Comparison of ENCODE assay signal across 8 cellular contexts in the genomic region with DNA sequence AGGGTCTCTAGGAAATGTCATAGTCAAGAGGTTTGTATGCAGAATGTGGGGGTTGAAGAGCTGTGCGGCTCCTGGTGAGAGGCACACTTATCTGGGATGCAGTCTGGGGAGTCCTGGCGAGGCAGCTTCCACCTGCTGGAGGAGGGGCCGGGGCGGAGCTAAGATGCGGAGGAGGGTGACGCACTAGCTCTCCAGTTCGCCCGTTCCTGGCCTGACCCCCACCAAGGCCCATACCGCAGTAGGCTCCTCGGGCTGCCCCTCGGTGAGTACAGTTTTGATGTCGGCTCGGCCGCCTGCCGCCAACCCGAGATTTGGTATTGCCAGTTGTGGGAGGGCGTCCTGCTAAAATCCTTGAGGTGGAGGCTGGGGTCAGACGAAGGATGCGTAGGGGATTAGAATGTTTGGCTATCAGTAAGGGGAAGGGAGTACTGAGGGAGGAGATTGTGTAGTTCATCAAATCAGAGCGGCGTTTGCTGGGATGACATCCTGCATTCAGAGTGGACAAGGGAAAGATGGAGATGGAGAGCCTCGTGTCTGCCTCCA. TPM values are rescaled to one million over a fixed set of nuclear protein-coding genes. Genes with fewer than 3 reads are reported as not detected.
DNase-seq lines count a peak whose midpoint lies in the region; ATAC-seq, FAIRE-seq and TF ChIP-seq lines count a peak whose summit lies in the region.

A gene with protein sequence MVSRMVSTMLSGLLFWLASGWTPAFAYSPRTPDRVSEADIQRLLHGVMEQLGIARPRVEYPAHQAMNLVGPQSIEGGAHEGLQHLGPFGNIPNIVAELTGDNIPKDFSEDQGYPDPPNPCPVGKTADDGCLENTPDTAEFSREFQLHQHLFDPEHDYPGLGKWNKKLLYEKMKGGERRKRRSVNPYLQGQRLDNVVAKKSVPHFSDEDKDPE (plus strand): TSS at position 194 of the 543 bp plus-strand sequence. CDS start 1,883 bp downstream, outside the sequence.

- H4K91ac ChIP-seq in H9 (ENCODE audit: insufficient read length, low read depth, low read length): no peak within 1 kb of the TSS

- H3K79me2 ChIP-seq in H9 (ENCODE audit: insufficient read depth, low read length) (no peaks in the 10 kb centered on the region), fibroblast of lung (ENCODE audit: control insufficient read depth, insufficient read depth, low read length) (no peaks in the 10 kb centered on the region)

- no peak within 1 kb of the TSS for H2AK5ac ChIP-seq in H9 (ENCODE audit: insufficient read length, low read length)

- H3K9me3 ChIP-seq in H9 (ENCODE audit: control insufficient read depth, low read depth, low read length): no peaks in the 10 kb centered on the region
- H3K9me3 ChIP-seq in NT2/D1 (ENCODE audit: insufficient read depth, low read length): no peaks in the 10 kb centered on the region
- no peaks in the 10 kb centered on the region for H3K9me3 ChIP-seq in fibroblast of lung (ENCODE audit: control insufficient read depth, insufficient read depth, low read depth, low read length)

- no peak within 1 kb of the TSS for H3K56ac ChIP-seq in H9 (ENCODE audit: insufficient read length, low read depth, low read length)

- no peak within 1 kb of the TSS for H2AFZ ChIP-seq in H9 (ENCODE audit: low read length)
- H2AFZ ChIP-seq in fibroblast of lung (ENCODE audit: low read length): peak within 1 kb of the TSS; percentile 89

- no peaks in the 10 kb centered on the region for H3K23me2 ChIP-seq in H9 (ENCODE audit: insufficient read length, low read depth, low read length, poor library complexity, severe bottlenecking)

- H2BK15ac ChIP-seq in H9 (ENCODE audit: low read depth, low read length): no peak within 1 kb of the TSS

- H3K14ac ChIP-seq in H9 (ENCODE audit: insufficient read depth, low read length): peak within 1 kb of the TSS; percentile 93; the same call in 1 of the 2 replicates

- peak within 1 kb of the TSS; percentile 64 for H4K5ac ChIP-seq in H9 (ENCODE audit: insufficient read length, low read depth, low read length)

- H3K23ac ChIP-seq in H9 (ENCODE audit: insufficient read length, low read depth, low read length): no peak within 1 kb of the TSS

- peak within 1 kb of the TSS; percentile 83 for H3K18ac ChIP-seq in H9 (ENCODE audit: insufficient read length, low read depth, low read length)

- H4K20me1 ChIP-seq in H9 (ENCODE audit: control insufficient read depth, insufficient read depth, insufficient read length) (no peaks in the 10 kb centered on the region), fibroblast of lung (ENCODE audit: control insufficient read depth, extremely low read depth, insufficient read depth, low read length) (no peaks in the 10 kb centered on the region)

- H2BK120ac ChIP-seq in H9 (ENCODE audit: low read depth, low read length, poor library complexity, severe bottlenecking): no peak within 1 kb of the TSS

- peak within 1 kb of the TSS; percentile 95 to 99 (median 97) for H3K27ac Mint-ChIP-seq in H9

- no peaks in the 10 kb centered on the region; the same call in 1 of the 2 replicates for H3K27me3 Mint-ChIP-seq in H9 (ENCODE audit: low read depth)

- H3K4me3 ChIP-seq in NT2/D1 (ENCODE audit: insufficient read length, low read depth) (peak within 1 kb of the TSS; percentile 32), fibroblast of lung (replicated peaks in 1 of 4; ENCODE audit: control extremely low read depth in 1 of 4, insufficient read depth in 1 of 4, low read depth in 3 of 4, low read length in 4 of 4) (peak within 1 kb of the TSS; percentile 29 to 66 (median 42))

- H3K27me3 ChIP-seq in H9 (ENCODE audit: insufficient read depth, low read length): no peaks in the 10 kb centered on the region
- no peaks in the 10 kb centered on the region for H3K27me3 ChIP-seq in NT2/D1 (ENCODE audit: insufficient read depth, insufficient read length)
- H3K27me3 ChIP-seq in fibroblast of lung (ENCODE audit: control insufficient read depth, insufficient read depth, low read length): no peaks in the 10 kb centered on the region

- no peak within 1 kb of the TSS for H2BK12ac ChIP-seq in H9 (ENCODE audit: insufficient read length, low read depth, low read length)

- H3K4ac ChIP-seq in H9 (ENCODE audit: low read depth, low read length): no peak within 1 kb of the TSS

- H3T11ph ChIP-seq in H9 (ENCODE audit: low read length): no peak within 1 kb of the TSS

- H3K4me1 ChIP-seq in H9 (ENCODE audit: insufficient read depth, low read length) (peaks cover 4% of the 10 kb centered on the region; the same call in 1 of the 2 replicates), NT2/D1 (ENCODE audit: insufficient read depth, insufficient read length) (peaks cover 2% of the 10 kb centered on the region), fibroblast of lung (ENCODE audit: control insufficient read depth, extremely low read depth, insufficient read depth, low read length) (no peaks in the 10 kb centered on the region)

- peaks cover 8 to 33% (median 21%) of the 10 kb centered on the region in 3 experiments; a peak in 6 of 7 replicates for H3K36me3 Mint-ChIP-seq in H9 (ENCODE audit: insufficient read depth in 1 of 3, low read depth in 3 of 3)

- H3K4me2 ChIP-seq in H9 (ENCODE audit: insufficient read depth, insufficient read length, low read length) (peak within 1 kb of the TSS; percentile 90), fibroblast of lung (ENCODE audit: extremely low read depth, insufficient read depth, low read length) (peak within 1 kb of the TSS; percentile 69)

- no CpG with 5 or more reads among the region's 22 CpGs for WGBS in H9 (ENCODE audit: extremely low coverage, insufficient read length, low lambda C conversion rate)

- peak; percentile 94 for DNase-seq in H9
- peak; percentile 60 for DNase-seq in NT2/D1 (ENCODE audit: low read depth, low spot score)
- peak; percentile 48 to 63 for DNase-seq in fibroblast of lung (ENCODE audit: low read depth in 2 of 2)
- peak; percentile 60 to 97 (median 82) for DNase-seq in posterior cingulate gyrus
- no peak for DNase-seq in effector CD8-positive, alpha-beta T cell (lab: John Stamatoyannopoulos, UW)
- no peak for DNase-seq in SKM-1 (lab: John Stamatoyannopoulos, UW; ENCODE audit: unreplicated experiment)
- DNase-seq in GM19239 (ENCODE audit: insufficient read length, low spot score): no peak

- no peaks in the 10 kb centered on the region for H3K79me1 ChIP-seq in H9 (ENCODE audit: insufficient read depth, low read depth, low read length, poor library complexity, severe bottlenecking)

- peak within 1 kb of the TSS; percentile 81 to 89 for H3K4me3 Mint-ChIP-seq in H9

- H3K27ac ChIP-seq in H9 (ENCODE audit: insufficient read length, low read depth, low read length) (peak within 1 kb of the TSS; percentile 62), fibroblast of lung (ENCODE audit: insufficient read depth, low read length) (no peak within 1 kb of the TSS)

- TF ChIP-seq CTCF in H9 (conservative IDR thresholded peaks at IDR 0.05) (no peak), fibroblast of lung (conservative IDR thresholded peaks at IDR 0.05 in 1 of 2, IDR thresholded peaks at IDR 0.05 in 1 of 2; ENCODE audit: low read depth in 1 of 2, low read length in 2 of 2) (no peak)

- H2BK20ac ChIP-seq in H9 (ENCODE audit: low read depth, low read length, poor library complexity, severe bottlenecking): no peak within 1 kb of the TSS

- no peak within 1 kb of the TSS for H2BK5ac ChIP-seq in H9 (ENCODE audit: insufficient read length, low read length)

- H3K9me3 Mint-ChIP-seq in H9: no peaks in the 10 kb centered on the region

- no peak for FAIRE-seq in GM19239 (lab: Jason Lieb, UNC)

- peaks cover 21 to 22% of the 10 kb centered on the region in 2 experiments for H3K4me1 Mint-ChIP-seq in H9

- H3K9ac ChIP-seq in H9 (ENCODE audit: extremely low read depth, insufficient read length, low read length) (peak within 1 kb of the TSS; percentile 65), NT2/D1 (ENCODE audit: insufficient read length, low read depth) (peak within 1 kb of the TSS; percentile 71), fibroblast of lung (ENCODE audit: insufficient read depth, low read length) (no peak within 1 kb of the TSS)

- peaks cover 25% of the 10 kb centered on the region for H3K36me3 ChIP-seq in NT2/D1 (ENCODE audit: insufficient read depth, insufficient read length, low read length)
- H3K36me3 ChIP-seq in fibroblast of lung (ENCODE audit: control insufficient read depth, insufficient read depth, low read length): peaks cover 2% of the 10 kb centered on the region

- no peak for ATAC-seq in GM21737 (IDR thresholded peaks at IDR 0.05; ENCODE audit: unreplicated experiment)

- no peak within 1 kb of the TSS for H4K8ac ChIP-seq in H9 (replicated peaks; ENCODE audit: insufficient read length, low read depth, low read length)

- intact Hi-C loops in posterior cingulate gyrus (cut with DNase I): no loop called here

RNA-seq across cellular contexts. Expression of the gene that starts here (rescaled TPM):
- total RNA-seq in H9 (2021) (23.9 and 24.2 TPM in 2 replicates), fibroblast of lung (39.8 and 46.2 TPM in 2 replicates)
- 15.9 and 27.8 TPM in 2 replicates for polyA plus RNA-seq in fibroblast of lung
- 14.1 and 19.4 TPM in 2 replicates for polyA plus RNA-seq in fibroblast of lung (2012)
- 4.1 TPM in 1 of 2 replicates, not detected in the other for polyA minus RNA-seq in fibroblast of lung (ENCODE audit: low replicate concordance)

Comparison
In these comparisons a context has a peak if more than half of its experiments do, and no peak if none do; other contexts are left out.
1. DNase-seq: peak in H9 (single experiment), NT2/D1 (single experiment), fibroblast of lung (2 of 2) and posterior cingulate gyrus (10 of 10); none in effector CD8-positive, alpha-beta T cell (single experiment), SKM-1 (single experiment) and GM19239 (single experiment).